1 cellular context compared by ENCODE assay signal in the genomic region with DNA sequence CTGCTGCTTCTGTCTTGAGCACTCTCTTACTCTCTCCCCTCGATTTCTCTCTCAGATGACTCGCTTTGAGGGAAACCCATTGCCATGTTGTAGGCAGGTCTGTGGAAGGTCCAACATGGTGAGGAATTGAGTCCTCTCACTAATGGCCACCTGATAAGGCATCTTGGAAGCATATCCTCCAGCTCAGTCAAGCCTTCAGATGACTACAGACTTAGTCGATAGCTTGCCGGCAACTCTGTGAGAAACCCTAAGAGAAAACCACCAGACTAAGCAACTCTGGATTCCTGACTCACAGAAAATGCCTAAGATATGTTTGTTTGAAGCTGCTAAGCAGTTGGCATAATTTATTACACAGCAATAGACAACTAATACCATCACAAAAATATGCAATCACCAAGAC.
TF ChIP-seq lines count a peak whose summit lies in the region.

No MANE protein-coding gene starts in this region.

TF ChIP-seq in H1, 55 proteins besides CTCF, POLR2A, EP300 and RAD21 (continued from another document):
- TF ChIP-seq CHD1 (IDR thresholded peaks at IDR 0.05; ENCODE audit: low read depth, low read length) (no peak), SUZ12 (IDR thresholded peaks at IDR 0.05; ENCODE audit: low read length) (no peak), HDAC2 (IDR thresholded peaks at IDR 0.05; ENCODE audit: borderline replicate concordance in 1 of 2, low read depth in 2 of 2, low read length in 2 of 2) (no peak), TAF1 (IDR thresholded peaks at IDR 0.05; ENCODE audit: low read depth, low read length) (no peak)
